ENCODE assay signal across 22 cellular contexts in the genomic region with DNA sequence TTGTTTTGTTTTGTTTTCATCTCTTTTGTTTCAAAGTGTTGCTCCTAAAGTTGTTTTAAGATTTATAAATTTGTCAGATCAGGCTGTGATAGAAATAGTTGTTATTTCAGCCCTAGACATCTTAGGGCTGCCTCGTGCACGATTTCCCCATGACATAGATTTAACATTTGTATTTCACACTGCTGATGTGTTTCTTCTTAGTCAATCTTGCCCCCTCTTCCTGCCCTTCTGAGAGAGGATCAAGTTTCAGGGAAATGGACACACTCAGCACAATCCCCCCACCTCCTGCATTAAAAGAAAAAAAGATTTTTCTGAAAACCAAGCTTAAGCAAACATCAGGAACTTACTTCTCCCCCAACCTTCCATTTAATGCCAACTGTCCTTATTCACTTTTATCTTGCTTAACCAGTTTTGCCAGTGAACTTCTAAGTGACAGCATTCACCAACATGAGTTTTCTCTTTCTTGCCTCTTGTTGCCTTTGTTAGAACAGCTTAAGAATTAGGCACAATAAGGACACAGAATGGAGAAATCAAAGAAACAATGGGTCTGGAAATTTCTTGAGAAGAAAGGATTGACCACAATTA.
DNase-seq lines count a peak whose midpoint lies in the region; FAIRE-seq and TF ChIP-seq lines count a peak whose summit lies in the region.
"Had no signal": no experiment of that assay in that cellular context is flagged by ENCODE, and none has a peak within 500 bp of the region (broad histone marks: within the 10 kb centered on the region; RNA-seq: fewer than 3 reads in every experiment).

No MANE protein-coding gene starts in this region.

- no peaks in the 10 kb centered on the region for H3K9me3 ChIP-seq in endothelial cell of umbilical vein (replicated peaks; ENCODE audit: control insufficient read depth, insufficient read depth, low read length)
- H3K9me3 ChIP-seq in SK-N-SH, result no peaks in the 10 kb centered on the region
- H3K9me3 ChIP-seq: neutrophil had no signal

- CTCF ChIA-PET in endothelial cell of umbilical vein (lab: Charles Lee), result interaction anchor here (0.9 to 1.0 kb wide), 3 partner anchors 9 to 565 kb away, joined by 3 read pairs; partner anchors contain the start of gene ENC1
- CTCF ChIA-PET in SK-N-SH (lab: Yijun Ruan, JAX), result interaction anchor here (1.2 to 1.7 kb wide), 2 partner anchors 56 to 566 kb away, joined by 4 read pairs; no protein-coding TSS in a partner anchor

- H4K20me1 ChIP-seq in endothelial cell of umbilical vein (replicated peaks; ENCODE audit: control insufficient read depth, extremely low read depth, insufficient read depth, low read length) (no peaks in the 10 kb centered on the region), SK-N-SH (ENCODE audit: insufficient read depth) (no peaks in the 10 kb centered on the region)

- H3F3A ChIP-seq in SK-N-SH (replicated peaks; ENCODE audit: insufficient read depth), result no peaks in the 10 kb centered on the region

- DNase-seq in HPDE6-E6E7 (ENCODE audit: extremely low spot score) (peak; percentile 17), NCI-H748 treated with DMSO at 0.1 percent for 48 hours (lab: John Stamatoyannopoulos, UW) (peak; percentile 19), endothelial cell of umbilical vein (ENCODE audit: low read depth, low spot score) (peak; percentile 82), progenitor cell of endocrine pancreas (ENCODE audit: low spot score, unreplicated experiment) (no peak), SK-N-SH (no peak), NCI-H526 treated with DMSO at 0.1 percent for 48 hours (lab: John Stamatoyannopoulos, UW) (no peak), epidermal melanocyte (ENCODE audit: insufficient read length, low spot score) (no peak)
- DNase-seq: caudate nucleus; COR-L47; effector memory CD8-positive, alpha-beta T cell; GDM1; NCI-H1092; NCI-H2171; NK-92 treated with Interleukin-12 subunit alpha and Interleukin-12 subunit beta, amount 100 ng/mL, for 24 hours; SHP77; stimulated activated CD4-positive, alpha-beta T cell treated with anti-CD3 and anti-CD28 coated beads, Interleukin-1b, Interleukin-23, amount 100 ng/mL, for 48 hours; T-helper 2 cell had no signal

- FAIRE-seq in endothelial cell of umbilical vein (lab: Jason Lieb, UNC), result no peak
- FAIRE-seq: GM12892, K562, keratinocyte had no signal

- H3K9me3 Mint-ChIP-seq in progenitor cell of endocrine pancreas (ENCODE audit: low read depth), result no peaks in the 10 kb centered on the region
- H3K9me3 Mint-ChIP-seq: effector memory CD8-positive, alpha-beta T cell had no signal

- no peak for TF ChIP-seq CTCF in endothelial cell of umbilical vein (IDR thresholded peaks at IDR 0.05; ENCODE audit: extremely low read depth in 1 of 2, insufficient read depth in 1 of 2, low read depth in 1 of 2, low read length in 2 of 2)
- no peak for TF ChIP-seq CTCF in progenitor cell of endocrine pancreas (IDR thresholded peaks at IDR 0.05; ENCODE audit: unreplicated experiment)
- TF ChIP-seq CTCF in SK-N-SH (IDR thresholded peaks at IDR 0.05), result no peak

- no TSS peak for BruUV-seq in endothelial cell of umbilical vein (replicated peaks; lab: Mats Ljungman, UMichigan)

- H3K27me3 Mint-ChIP-seq in progenitor cell of endocrine pancreas, result no peaks in the 10 kb centered on the region

- WGBS in SK-N-SH (ENCODE audit: low lambda C conversion rate), result 89% methylated on average over 2 of the region's 2 CpGs

- H3K36me3 ChIP-seq in endothelial cell of umbilical vein (ENCODE audit: control insufficient read depth in 2 of 2, extremely low read depth in 1 of 2, insufficient read depth in 2 of 2, low read length in 2 of 2) (no peaks in the 10 kb centered on the region), SK-N-SH (replicated peaks in 1 of 2; ENCODE audit: control insufficient read depth in 1 of 2, insufficient read depth in 2 of 2, low read length in 1 of 2) (no peaks in the 10 kb centered on the region)
- H3K36me3 ChIP-seq: neutrophil had no signal

- no peak overlapping the region for H2AFZ ChIP-seq in endothelial cell of umbilical vein (ENCODE audit: low read depth, low read length)
- no peak overlapping the region for H2AFZ ChIP-seq in SK-N-SH (ENCODE audit: low read depth)
- H2AFZ ChIP-seq: hepatocyte had no signal

- H3K4me1 Mint-ChIP-seq in progenitor cell of endocrine pancreas (ENCODE audit: low read depth), result peaks cover 19% of the 10 kb centered on the region

- no peak for TF ChIP-seq EP300 in SK-N-SH (IDR thresholded peaks at IDR 0.05; ENCODE audit: borderline replicate concordance in 1 of 2, low read depth in 1 of 2, low read length in 1 of 2)

- no peak for TF ChIP-seq RAD21 in SK-N-SH (IDR thresholded peaks at IDR 0.05; ENCODE audit: low read length)

- H3K4me1 ChIP-seq in endothelial cell of umbilical vein (ENCODE audit: control insufficient read depth, extremely low read depth, insufficient read depth, low read length) (peaks cover 14% of the 10 kb centered on the region), SK-N-SH (ENCODE audit: control insufficient read depth in 1 of 2, insufficient read depth in 2 of 2, low read depth in 1 of 2, low read length in 1 of 2) (no peaks in the 10 kb centered on the region)

- H3K27ac Mint-ChIP-seq in progenitor cell of endocrine pancreas, result peak overlapping the region; percentile 8
- H3K27ac Mint-ChIP-seq: effector memory CD8-positive, alpha-beta T cell had no signal

- H3K9me2 ChIP-seq in SK-N-SH, result no peaks in the 10 kb centered on the region

- peak overlapping the region; percentile 30 for H3K4me2 ChIP-seq in endothelial cell of umbilical vein (ENCODE audit: insufficient read depth, low read length)
- H3K4me2 ChIP-seq in SK-N-SH, result no peak overlapping the region
- H3K4me2 ChIP-seq: hepatocyte had no signal

- H3K4me3 Mint-ChIP-seq in progenitor cell of endocrine pancreas (ENCODE audit: low read depth), result no peak overlapping the region
- H3K4me3 Mint-ChIP-seq: effector memory CD8-positive, alpha-beta T cell had no signal

- H3K27ac ChIP-seq in endothelial cell of umbilical vein (ENCODE audit: insufficient read depth, low read depth, low read length) (no peak overlapping the region), SK-N-SH (ENCODE audit: low read depth in 2 of 2, low read length in 1 of 2) (no peak overlapping the region)
- H3K27ac ChIP-seq: hepatocyte, neutrophil had no signal

- intact Hi-C loops in endothelial cell of umbilical vein (cut with micrococcal nuclease), result no loop called here

- no peak for TF ChIP-seq POLR2A in endothelial cell of umbilical vein (IDR thresholded peaks at IDR 0.05; ENCODE audit: low read depth, low read length)

- H3K36me3 Mint-ChIP-seq in progenitor cell of endocrine pancreas (ENCODE audit: insufficient read depth), result no peaks in the 10 kb centered on the region

- H3K4me3 ChIP-seq in endothelial cell of umbilical vein (replicated peaks in 1 of 3; ENCODE audit: insufficient read depth in 1 of 3, low read depth in 1 of 3, low read length in 3 of 3), result no peak overlapping the region
- no peak overlapping the region for H3K4me3 ChIP-seq in SK-N-SH (ENCODE audit: low read depth in 2 of 2, low read length in 1 of 2)
- H3K4me3 ChIP-seq: hepatocyte, K562 had no signal

- no peaks in the 10 kb centered on the region for H3K27me3 ChIP-seq in endothelial cell of umbilical vein (ENCODE audit: control insufficient read depth in 2 of 2, insufficient read depth in 2 of 2, low read length in 2 of 2)
- no peaks in the 10 kb centered on the region for H3K27me3 ChIP-seq in SK-N-SH (ENCODE audit: insufficient read depth)
- H3K27me3 ChIP-seq: hepatocyte, neutrophil had no signal

- H3K79me2 ChIP-seq in endothelial cell of umbilical vein (ENCODE audit: control insufficient read depth, insufficient read depth, low read length) (no peaks in the 10 kb centered on the region), SK-N-SH (ENCODE audit: insufficient read depth) (no peaks in the 10 kb centered on the region)
- H3K79me2 ChIP-seq: hepatocyte had no signal

- POLR2A ChIA-PET in endothelial cell of umbilical vein (lab: Charles Lee), result no interaction called here
- POLR2A ChIA-PET in SK-N-SH (lab: Yijun Ruan, JAX), result interaction anchor here (0.6 kb wide), 1 partner anchor 33 kb away, joined by 3 read pairs; no protein-coding TSS in a partner anchor

- peaks cover 2% of the 10 kb centered on the region for H3K9me1 ChIP-seq in endothelial cell of umbilical vein (replicated peaks; ENCODE audit: control insufficient read depth, extremely low read depth, insufficient read depth, low read length)

- no peak overlapping the region for H3K9ac ChIP-seq in endothelial cell of umbilical vein (replicated peaks; ENCODE audit: extremely low read depth, insufficient read depth, low read length)
- H3K9ac ChIP-seq in SK-N-SH, result no peak overlapping the region

- dilution Hi-C loops in endothelial cell of umbilical vein (cut with MboI; ENCODE audit: extremely low pct_ligation_motif_present, low sequenced_read_pairs), result no loop called here

TF ChIP-seq in endothelial cell of umbilical vein, 7 proteins besides CTCF, POLR2A, EP300 and RAD21:
- TF ChIP-seq EZH2 (IDR thresholded peaks at IDR 0.05; ENCODE audit: borderline replicate concordance, low read depth, low read length, severe bottlenecking), result no peak
- peak; percentile 50 for TF ChIP-seq FOS (IDR thresholded peaks at IDR 0.05; ENCODE audit: borderline replicate concordance, insufficient read depth, low read length)
TF ChIP-seq in endothelial cell of umbilical vein: peak in this region for 1.

TF ChIP-seq in SK-N-SH, 30 proteins besides CTCF, POLR2A, EP300 and RAD21:
- no peak for TF ChIP-seq TEAD4 (IDR thresholded peaks at IDR 0.05; ENCODE audit: borderline replicate concordance, insufficient read depth)
- no peak for TF ChIP-seq GABPA (IDR thresholded peaks at IDR 0.05; ENCODE audit: low read depth)

Comparison
In these comparisons a context has a peak if more than half of its experiments do, and no peak if none do; other contexts are left out.
1. DNase-seq: peak in HPDE6-E6E7 (single experiment), NCI-H748 treated with DMSO at 0.1 percent for 48 hours (single experiment) and endothelial cell of umbilical vein (single experiment); none in progenitor cell of endocrine pancreas (single experiment), SK-N-SH (single experiment), NCI-H526 treated with DMSO at 0.1 percent for 48 hours (single experiment) and epidermal melanocyte (single experiment).